ENCODE assay signal across 8 cellular contexts in genomic region chr7:73521636-73522080, GRCh38. TPM values are rescaled to one million over a fixed set of nuclear protein-coding genes. Genes with fewer than 3 reads are reported as not detected.
DNase-seq lines count a peak whose midpoint lies in the region; ATAC-seq and TF ChIP-seq lines count a peak whose summit lies in the region.

No MANE protein-coding gene starts in this region.

- H3K27me3 Mint-ChIP-seq in activated naive CD4-positive, alpha-beta T cell treated with anti-CD3 and anti-CD28 coated beads for 36 hours (ENCODE audit: low read depth): no peaks in the 10 kb centered on the region
- no peaks in the 10 kb centered on the region for H3K27me3 Mint-ChIP-seq in activated T-helper 1 cell treated with anti-CD3 and anti-CD28 coated beads, Interleukin-12 subunit alpha, Interleukin-12 subunit beta, Interleukin-2, Interleukin-4 antibody, amounts not matched to agents 30 ng/mL and 10 ng/mL and 1 ng/mL, durations not matched to agents 14 hours and 24 hours and 36 hours (ENCODE audit: insufficient read depth)

- H3K4me3 ChIP-seq in Jurkat, Clone E6-1 (ENCODE audit: low read length): peak overlapping the region; percentile 63
- H3K4me3 ChIP-seq in heart left ventricle: peak overlapping the region; percentile 59 to 99 (median 90)

- 0% methylated on average over 15 to 55 of the region's 55 CpGs for WGBS in heart left ventricle, 4 donors

- ATAC-seq in GM21825 (IDR thresholded peaks at IDR 0.05; ENCODE audit: unreplicated experiment) (peak; percentile 37), heart left ventricle (peak; percentile 9 to 84 (median 53))

- TF ChIP-seq CTCF in heart left ventricle (IDR thresholded peaks at IDR 0.05): no peak

- H3K36me3 Mint-ChIP-seq in activated naive CD4-positive, alpha-beta T cell treated with anti-CD3 and anti-CD28 coated beads for 36 hours (ENCODE audit: low read depth): peaks cover 42% of the 10 kb centered on the region
- peaks cover 34% of the 10 kb centered on the region for H3K36me3 Mint-ChIP-seq in activated T-helper 1 cell treated with anti-CD3 and anti-CD28 coated beads, Interleukin-12 subunit alpha, Interleukin-12 subunit beta, Interleukin-2, Interleukin-4 antibody, amounts not matched to agents 30 ng/mL and 10 ng/mL and 1 ng/mL, durations not matched to agents 14 hours and 24 hours and 36 hours (ENCODE audit: low read depth)

- H3K9me3 Mint-ChIP-seq in activated naive CD4-positive, alpha-beta T cell treated with anti-CD3 and anti-CD28 coated beads for 36 hours: no peaks in the 10 kb centered on the region
- no peaks in the 10 kb centered on the region for H3K9me3 Mint-ChIP-seq in activated T-helper 1 cell treated with anti-CD3 and anti-CD28 coated beads, Interleukin-12 subunit alpha, Interleukin-12 subunit beta, Interleukin-2, Interleukin-4 antibody, amounts not matched to agents 30 ng/mL and 10 ng/mL and 1 ng/mL, durations not matched to agents 14 hours and 24 hours and 36 hours

- peaks cover 0 to 19% (median 8%) of the 10 kb centered on the region in 9 donors for H3K36me3 ChIP-seq in heart left ventricle

- intact Hi-C loops in activated naive CD4-positive, alpha-beta T cell treated with anti-CD3 and anti-CD28 coated beads for 36 hours (cut with micrococcal nuclease): loop anchor here (1.0 to 5.0 kb wide), 9 partner anchors 36 to 731 kb away; partner anchors contain the start of genes ABHD11, BCL7B, BUD23 and DNAJC30
- intact Hi-C loops in activated T-helper 1 cell treated with anti-CD3 and anti-CD28 coated beads, Interleukin-12 subunit alpha, Interleukin-12 subunit beta, Interleukin-2, Interleukin-4 antibody, amounts not matched to agents 30 ng/mL and 10 ng/mL and 1 ng/mL, durations not matched to agents 14 hours and 24 hours and 36 hours (cut with micrococcal nuclease): loop anchor here (1.0 to 10.0 kb wide), 10 partner anchors 36 to 697 kb away; partner anchors contain the start of genes ABHD11, BCL7B, BUD23 and DNAJC30
- intact Hi-C loops in heart left ventricle (cut with DNase I): loop anchor here in 7 of 10 donors (1.0 to 10.0 kb wide), 6 partner anchors 35 to 218 kb away; partner anchors contain the start of genes BCL7B (in 6 of the 7) and TBL2 (in 2 of the 7)

- TF ChIP-seq POLR2A in heart left ventricle (IDR thresholded peaks at IDR 0.05): no peak

- no peaks in the 10 kb centered on the region for H3K27me3 ChIP-seq in heart left ventricle

- DNase-seq in activated naive CD4-positive, alpha-beta T cell treated with anti-CD3 and anti-CD28 coated beads for 36 hours: no peak
- no peak for DNase-seq in activated naive CD4-positive, alpha-beta T cell treated with Interleukin-2 at 50 U/mL for 16 hours
- no peak for DNase-seq in Jurkat, Clone E6-1 (ENCODE audit: low read depth, low spot score)
- no peak for DNase-seq in activated T-helper 1 cell treated with anti-CD3 and anti-CD28 coated beads, Interleukin-12 subunit alpha, Interleukin-12 subunit beta, Interleukin-2, Interleukin-4 antibody, amounts not matched to agents 30 ng/mL and 10 ng/mL and 1 ng/mL, durations not matched to agents 14 hours and 24 hours and 36 hours (ENCODE audit: low spot score)
- DNase-seq in heart left ventricle (peak in 3 of 5 donors; percentile 70 to 84 (median 81)), pons (ENCODE audit: low spot score) (peak; percentile 8), DMS114 treated with DMSO at 0.1 percent for 48 hours (lab: John Stamatoyannopoulos, UW; ENCODE audit: unreplicated experiment) (no peak)

- peak overlapping the region; percentile 92 for H3K4me3 Mint-ChIP-seq in activated naive CD4-positive, alpha-beta T cell treated with anti-CD3 and anti-CD28 coated beads for 36 hours
- H3K4me3 Mint-ChIP-seq in activated T-helper 1 cell treated with anti-CD3 and anti-CD28 coated beads, Interleukin-12 subunit alpha, Interleukin-12 subunit beta, Interleukin-2, Interleukin-4 antibody, amounts not matched to agents 30 ng/mL and 10 ng/mL and 1 ng/mL, durations not matched to agents 14 hours and 24 hours and 36 hours: peak overlapping the region; percentile 61

- CTCF ChIA-PET in activated naive CD4-positive, alpha-beta T cell treated with anti-CD3 and anti-CD28 coated beads for 36 hours (lab: Charles Lee): interaction anchor here (0.6 to 1.4 kb wide), 2 partner anchors 58 to 70 kb away, joined by 3 to 4 read pairs; no protein-coding TSS in a partner anchor

- H3K4me1 Mint-ChIP-seq in activated naive CD4-positive, alpha-beta T cell treated with anti-CD3 and anti-CD28 coated beads for 36 hours (ENCODE audit: low read depth): peaks cover 52% of the 10 kb centered on the region
- H3K4me1 Mint-ChIP-seq in activated T-helper 1 cell treated with anti-CD3 and anti-CD28 coated beads, Interleukin-12 subunit alpha, Interleukin-12 subunit beta, Interleukin-2, Interleukin-4 antibody, amounts not matched to agents 30 ng/mL and 10 ng/mL and 1 ng/mL, durations not matched to agents 14 hours and 24 hours and 36 hours (ENCODE audit: low read depth): peaks cover 58% of the 10 kb centered on the region

- peak overlapping the region; percentile 81 to 97 (median 94) for H3K27ac ChIP-seq in heart left ventricle

- H3K9me3 ChIP-seq in heart left ventricle: no peaks in the 10 kb centered on the region

- H3K4me1 ChIP-seq in heart left ventricle: peaks cover 11 to 60% (median 38%) of the 10 kb centered on the region in 12 donors

- peak overlapping the region; percentile 96 for H3K27ac Mint-ChIP-seq in activated naive CD4-positive, alpha-beta T cell treated with anti-CD3 and anti-CD28 coated beads for 36 hours
- H3K27ac Mint-ChIP-seq in activated T-helper 1 cell treated with anti-CD3 and anti-CD28 coated beads, Interleukin-12 subunit alpha, Interleukin-12 subunit beta, Interleukin-2, Interleukin-4 antibody, amounts not matched to agents 30 ng/mL and 10 ng/mL and 1 ng/mL, durations not matched to agents 14 hours and 24 hours and 36 hours: no peak overlapping the region

RNA-seq across cellular contexts. Expression of gene BAZ1B, which starts 0.4 kb away (rescaled TPM):
- total RNA-seq in activated naive CD4-positive, alpha-beta T cell treated with anti-CD3 and anti-CD28 coated beads for 36 hours: 10 to 100 TPM; 67.6 to 69.9 TPM
- 65.4 TPM for polyA plus RNA-seq in Jurkat, Clone E6-1 (2012; ENCODE audit: insufficient read depth, insufficient read length)
- total RNA-seq in activated T-helper 1 cell treated with anti-CD3 and anti-CD28 coated beads, Interleukin-12 subunit alpha, Interleukin-12 subunit beta, Interleukin-2, Interleukin-4 antibody, amounts not matched to agents 30 ng/mL and 10 ng/mL and 1 ng/mL, durations not matched to agents 14 hours and 24 hours and 36 hours: 110 and 111 TPM in 2 replicates
- total RNA-seq in heart left ventricle: 10 to 100 TPM; 30.1 to 45.0 (median 41.5) TPM
- polyA plus RNA-seq in heart left ventricle: 10 to 100 TPM; 19.0 to 31.5 TPM

RNA-seq across cellular contexts. Expression of gene BCL7B, which starts 35.8 kb away (rescaled TPM):
- 10 to 100 TPM; 38.5 to 44.1 TPM for total RNA-seq in activated naive CD4-positive, alpha-beta T cell treated with anti-CD3 and anti-CD28 coated beads for 36 hours
- polyA plus RNA-seq in Jurkat, Clone E6-1 (2012; ENCODE audit: insufficient read depth, insufficient read length): 65.3 TPM
- 80.6 and 86.0 TPM in 2 replicates for total RNA-seq in activated T-helper 1 cell treated with anti-CD3 and anti-CD28 coated beads, Interleukin-12 subunit alpha, Interleukin-12 subunit beta, Interleukin-2, Interleukin-4 antibody, amounts not matched to agents 30 ng/mL and 10 ng/mL and 1 ng/mL, durations not matched to agents 14 hours and 24 hours and 36 hours
- 100 to 1,000 TPM in 2 of 9 donors, 10 to 100 TPM in 7; 63.2 to 182 (median 77.9) TPM for total RNA-seq in heart left ventricle
- 10 to 100 TPM; 65.3 to 88.8 TPM for polyA plus RNA-seq in heart left ventricle

RNA-seq across cellular contexts. Expression of gene TBL2, which starts 56.7 kb away (rescaled TPM):
- 10 to 100 TPM; 21.5 to 23.6 TPM for total RNA-seq in activated naive CD4-positive, alpha-beta T cell treated with anti-CD3 and anti-CD28 coated beads for 36 hours
- 22.8 TPM for polyA plus RNA-seq in Jurkat, Clone E6-1 (2012; ENCODE audit: insufficient read depth, insufficient read length)
- 46.5 and 48.2 TPM in 2 replicates for total RNA-seq in activated T-helper 1 cell treated with anti-CD3 and anti-CD28 coated beads, Interleukin-12 subunit alpha, Interleukin-12 subunit beta, Interleukin-2, Interleukin-4 antibody, amounts not matched to agents 30 ng/mL and 10 ng/mL and 1 ng/mL, durations not matched to agents 14 hours and 24 hours and 36 hours
- total RNA-seq in heart left ventricle: 10 to 100 TPM in 7 of 9 donors, 1 to 10 TPM in 2; 6.8 to 24.1 (median 14.1) TPM
- polyA plus RNA-seq in heart left ventricle: 10 to 100 TPM in 1 of 2 donors, 1 to 10 TPM in 1; 3.5 to 27.3 TPM

Comparison
In these comparisons a context has a peak if more than half of its experiments do, and no peak if none do; other contexts are left out.
1. DNase-seq: peak in heart left ventricle (3 of 5) and pons (single experiment); none in activated naive CD4-positive, alpha-beta T cell treated with anti-CD3 and anti-CD28 coated beads for 36 hours (single experiment), activated naive CD4-positive, alpha-beta T cell treated with Interleukin-2 at 50 U/mL for 16 hours (single experiment), Jurkat, Clone E6-1 (single experiment), activated T-helper 1 cell treated with anti-CD3 and anti-CD28 coated beads, Interleukin-12 subunit alpha, Interleukin-12 subunit beta, Interleukin-2, Interleukin-4 antibody, amounts not matched to agents 30 ng/mL and 10 ng/mL and 1 ng/mL, durations not matched to agents 14 hours and 24 hours and 36 hours (single experiment) and DMS114 treated with DMSO at 0.1 percent for 48 hours (single experiment).